In genomic region chr10:24897326-24897926, GRCh38 we compare ENCODE assay signal across 12 cellular contexts. TPM values are rescaled to one million over a fixed set of nuclear protein-coding genes. Genes with fewer than 3 reads are reported as not detected.
DNase-seq lines count a peak whose midpoint lies in the region; ATAC-seq, FAIRE-seq and TF ChIP-seq lines count a peak whose summit lies in the region.
"Had no signal": no experiment of that assay in that cellular context is flagged by ENCODE, and none has a peak within 500 bp of the region (broad histone marks: within the 10 kb centered on the region; RNA-seq: fewer than 3 reads in every experiment).

No MANE protein-coding gene starts in this region.

- DNase-seq in activated CD4-positive, alpha-beta T cell treated with anti-CD3 and anti-CD28 coated beads, Interleukin-2, amount 10 ng/mL, durations not matched to agents 24 days and 14 days, result no peak
- DNase-seq in activated CD4-positive, alpha-beta T cell treated with anti-CD3 and anti-CD28 coated beads for 48 hours, result no peak
- DNase-seq in RPMI7951 (ENCODE audit: low read depth) (peak; percentile 89), cardiac fibroblast (ENCODE audit: low read depth in 2 of 2) (peak; percentile 66 to 74), pulmonary artery endothelial cell (ENCODE audit: low read depth, low spot score) (peak; percentile 26), left colon (no peak), GM12892 (ENCODE audit: insufficient read length) (no peak)
- DNase-seq: islet precursor cell, NCI-H1436 treated with DMSO at 0.1 percent for 48 hours, RPMI8226 had no signal

- H3K9me3 Mint-ChIP-seq in activated CD4-positive, alpha-beta T cell treated with anti-CD3 and anti-CD28 coated beads, Interleukin-2, amount 10 ng/mL, durations not matched to agents 24 days and 14 days, result peaks cover 10% of the 10 kb centered on the region
- H3K9me3 Mint-ChIP-seq: dendritic cell treated with granulocyte-macrophage colony-stimulating factor and Interleukin-4, amounts not matched to agents 40 ng/mL and 50 ng/mL, for 4 days had no signal

- no peak for TF ChIP-seq CTCF in cardiac fibroblast (IDR thresholded peaks at IDR 0.05; ENCODE audit: low read depth, low read length)

- TF ChIP-seq POLR2A in GM12892 (IDR thresholded peaks at IDR 0.05; ENCODE audit: low read depth, low read length), result no peak

- peak overlapping the region; percentile 70 for H3K27ac Mint-ChIP-seq in activated CD4-positive, alpha-beta T cell treated with anti-CD3 and anti-CD28 coated beads, Interleukin-2, amount 10 ng/mL, durations not matched to agents 24 days and 14 days
- H3K27ac Mint-ChIP-seq: dendritic cell treated with granulocyte-macrophage colony-stimulating factor and Interleukin-4, amounts not matched to agents 40 ng/mL and 50 ng/mL, for 4 days had no signal

- H3K4me3 ChIP-seq in cardiac fibroblast (replicated peaks in 1 of 2; ENCODE audit: low read depth in 2 of 2, low read length in 2 of 2), result no peak overlapping the region

- intact Hi-C loops in activated CD4-positive, alpha-beta T cell treated with anti-CD3 and anti-CD28 coated beads, Interleukin-2, amount 10 ng/mL, durations not matched to agents 24 days and 14 days (cut with micrococcal nuclease), result loop anchor here (1.0 kb wide), 1 partner anchor 71 kb away; no protein-coding TSS in a partner anchor
- intact Hi-C loops in left colon (cut with DNase I, micrococcal nuclease), result no loop called here

- peaks cover 37% of the 10 kb centered on the region for H3K4me1 Mint-ChIP-seq in activated CD4-positive, alpha-beta T cell treated with anti-CD3 and anti-CD28 coated beads, Interleukin-2, amount 10 ng/mL, durations not matched to agents 24 days and 14 days

- no peaks in the 10 kb centered on the region for H3K27me3 Mint-ChIP-seq in activated CD4-positive, alpha-beta T cell treated with anti-CD3 and anti-CD28 coated beads, Interleukin-2, amount 10 ng/mL, durations not matched to agents 24 days and 14 days
- H3K27me3 Mint-ChIP-seq: dendritic cell treated with granulocyte-macrophage colony-stimulating factor and Interleukin-4, amounts not matched to agents 40 ng/mL and 50 ng/mL, for 4 days had no signal

- no peak for FAIRE-seq in GM12892 (lab: Jason Lieb, UNC)

- H3K36me3 Mint-ChIP-seq in activated CD4-positive, alpha-beta T cell treated with anti-CD3 and anti-CD28 coated beads, Interleukin-2, amount 10 ng/mL, durations not matched to agents 24 days and 14 days (ENCODE audit: low read depth), result peaks cover 3% of the 10 kb centered on the region

- no peak for ATAC-seq in left colon
- no peak for ATAC-seq in GM21390 (IDR thresholded peaks at IDR 0.05; ENCODE audit: unreplicated experiment)

- peak overlapping the region; percentile 17 for H3K4me3 Mint-ChIP-seq in activated CD4-positive, alpha-beta T cell treated with anti-CD3 and anti-CD28 coated beads, Interleukin-2, amount 10 ng/mL, durations not matched to agents 24 days and 14 days
- H3K4me3 Mint-ChIP-seq: dendritic cell treated with granulocyte-macrophage colony-stimulating factor and Interleukin-4, amounts not matched to agents 40 ng/mL and 50 ng/mL, for 4 days had no signal

RNA-seq across cellular contexts. Expression of gene PRTFDC1, which starts 55.0 kb away (rescaled TPM):
- total RNA-seq in activated CD4-positive, alpha-beta T cell treated with anti-CD3 and anti-CD28 coated beads, Interleukin-2, amount 10 ng/mL, durations not matched to agents 24 days and 14 days, result 0.21 and 0.50 TPM in 2 replicates
- not detected in 2 replicates for total RNA-seq in RPMI7951 (2014; rRNA removed; shearing (Covaris generic))
- total RNA-seq in pulmonary artery endothelial cell (6.7 and 22.5 TPM in 2 replicates), left colon (1 to 10 TPM; 6.2 to 6.6 TPM)
- 0.68 TPM for polyA plus RNA-seq in GM12892 (2012; ENCODE audit: missing spikeins)

Comparison
In these comparisons a context has a peak if more than half of its experiments do, and no peak if none do; other contexts are left out.
1. DNase-seq: peak in RPMI7951 (single experiment), cardiac fibroblast (2 of 2) and pulmonary artery endothelial cell (single experiment); none in activated CD4-positive, alpha-beta T cell treated with anti-CD3 and anti-CD28 coated beads, Interleukin-2, amount 10 ng/mL, durations not matched to agents 24 days and 14 days (single experiment), activated CD4-positive, alpha-beta T cell treated with anti-CD3 and anti-CD28 coated beads for 48 hours (single experiment), left colon (0 of 2) and GM12892 (single experiment).